2 cellular contexts compared by ENCODE assay signal in genomic region chr19:45468159-45468651, GRCh38.
A peak's percentile ranks its signal among the peaks of the same experiment; 100 is the strongest.
TF ChIP-seq lines count a peak whose summit lies in the region.

No MANE protein-coding gene starts in this region.

TF ChIP-seq in A549, 52 proteins besides CTCF, POLR2A, EP300 and RAD21 (continued from another document):
- TF ChIP-seq, protein P1, sequence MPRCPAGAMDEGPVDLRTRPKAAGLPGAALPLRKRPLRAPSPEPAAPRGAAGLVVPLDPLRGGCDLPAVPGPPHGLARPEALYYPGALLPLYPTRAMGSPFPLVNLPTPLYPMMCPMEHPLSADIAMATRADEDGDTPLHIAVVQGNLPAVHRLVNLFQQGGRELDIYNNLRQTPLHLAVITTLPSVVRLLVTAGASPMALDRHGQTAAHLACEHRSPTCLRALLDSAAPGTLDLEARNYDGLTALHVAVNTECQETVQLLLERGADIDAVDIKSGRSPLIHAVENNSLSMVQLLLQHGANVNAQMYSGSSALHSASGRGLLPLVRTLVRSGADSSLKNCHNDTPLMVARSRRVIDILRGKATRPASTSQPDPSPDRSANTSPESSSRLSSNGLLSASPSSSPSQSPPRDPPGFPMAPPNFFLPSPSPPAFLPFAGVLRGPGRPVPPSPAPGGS (IDR thresholded peaks at IDR 0.05), result no peak
- TF ChIP-seq HOXB5 (CRISPR knock-in tag; IDR thresholded peaks at IDR 0.05) (0 out of 2 replicates have a peak, but pooled peaks have one; percentile 51), HES2 (IDR thresholded peaks at IDR 0.05) (no peak), HEYL (CRISPR knock-in tag; IDR thresholded peaks at IDR 0.05) (no peak), SMC3 (IDR thresholded peaks at IDR 0.05) (no peak), HMGXB4 (CRISPR knock-in tag; IDR thresholded peaks at IDR 0.05; ENCODE audit: borderline replicate concordance) (peak; percentile 83; the same call in 1 of the 2 replicates)

TF ChIP-seq in HEK293, 187 proteins besides CTCF, POLR2A, EP300 and RAD21 (continued from another document):
- TF ChIP-seq ZSCAN18 (tag by site-specific recombination; IDR thresholded peaks at IDR 0.05) (no peak), ZNF510 (tag by site-specific recombination; IDR thresholded peaks at IDR 0.05; ENCODE audit: insufficient replicate concordance) (no peak), ZNF785 (tag by site-specific recombination; IDR thresholded peaks at IDR 0.05) (no peak), ZNF350 (tag by site-specific recombination; IDR thresholded peaks at IDR 0.05) (no peak), SCRT1 (tag by site-specific recombination; IDR thresholded peaks at IDR 0.05; ENCODE audit: borderline replicate concordance) (no peak), TSHZ1 (tag by site-specific recombination; IDR thresholded peaks at IDR 0.05; ENCODE audit: borderline replicate concordance) (no peak), ZNF19 (tag by site-specific recombination; IDR thresholded peaks at IDR 0.05; ENCODE audit: low read depth) (no peak), ZNF473 (tag by site-specific recombination; IDR thresholded peaks at IDR 0.05) (no peak), KLF10 (tag by site-specific recombination; IDR thresholded peaks at IDR 0.05) (no peak), GLI2 (tag by site-specific recombination; IDR thresholded peaks at IDR 0.05; ENCODE audit: borderline replicate concordance, low read depth) (no peak), ZNF394 (tag by site-specific recombination; IDR thresholded peaks at IDR 0.05; ENCODE audit: borderline replicate concordance) (no peak), ZBTB48 (tag by site-specific recombination; IDR thresholded peaks at IDR 0.05) (no peak), ZNF202 (tag by site-specific recombination; IDR thresholded peaks at IDR 0.05; ENCODE audit: borderline replicate concordance) (no peak), ZNF404 (tag by site-specific recombination; IDR thresholded peaks at IDR 0.05) (no peak), ZNF501 (tag by site-specific recombination; IDR thresholded peaks at IDR 0.05) (no peak), ZNF324 (tag by site-specific recombination; IDR thresholded peaks at IDR 0.05) (no peak), ZNF211 (tag by site-specific recombination; IDR thresholded peaks at IDR 0.05; ENCODE audit: low read depth) (no peak), ZNF10 (tag by site-specific recombination; IDR thresholded peaks at IDR 0.05) (no peak), ZNF133 (tag by site-specific recombination; IDR thresholded peaks at IDR 0.05) (no peak), ZNF37A (tag by site-specific recombination; IDR thresholded peaks at IDR 0.05) (no peak), ZNF776 (tag by site-specific recombination; IDR thresholded peaks at IDR 0.05; ENCODE audit: borderline replicate concordance) (no peak), IKZF3 (tag by site-specific recombination; IDR thresholded peaks at IDR 0.05) (no peak), KLF17 (tag by site-specific recombination; IDR thresholded peaks at IDR 0.05) (no peak), ZNF629 (tag by site-specific recombination; IDR thresholded peaks at IDR 0.05) (no peak), ZSCAN5A (tag by site-specific recombination; IDR thresholded peaks at IDR 0.05) (no peak)
- TF ChIP-seq, protein P2, sequence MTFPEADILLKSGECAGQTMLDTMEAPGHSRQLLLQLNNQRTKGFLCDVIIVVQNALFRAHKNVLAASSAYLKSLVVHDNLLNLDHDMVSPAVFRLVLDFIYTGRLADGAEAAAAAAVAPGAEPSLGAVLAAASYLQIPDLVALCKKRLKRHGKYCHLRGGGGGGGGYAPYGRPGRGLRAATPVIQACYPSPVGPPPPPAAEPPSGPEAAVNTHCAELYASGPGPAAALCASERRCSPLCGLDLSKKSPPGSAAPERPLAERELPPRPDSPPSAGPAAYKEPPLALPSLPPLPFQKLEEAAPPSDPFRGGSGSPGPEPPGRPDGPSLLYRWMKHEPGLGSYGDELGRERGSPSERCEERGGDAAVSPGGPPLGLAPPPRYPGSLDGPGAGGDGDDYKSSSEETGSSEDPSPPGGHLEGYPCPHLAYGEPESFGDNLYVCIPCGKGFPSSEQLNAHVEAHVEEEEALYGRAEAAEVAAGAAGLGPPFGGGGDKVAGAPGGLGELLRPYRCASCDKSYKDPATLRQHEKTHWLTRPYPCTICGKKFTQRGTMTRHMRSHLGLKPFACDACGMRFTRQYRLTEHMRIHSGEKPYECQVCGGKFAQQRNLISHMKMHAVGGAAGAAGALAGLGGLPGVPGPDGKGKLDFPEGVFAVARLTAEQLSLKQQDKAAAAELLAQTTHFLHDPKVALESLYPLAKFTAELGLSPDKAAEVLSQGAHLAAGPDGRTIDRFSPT (tag by site-specific recombination; IDR thresholded peaks at IDR 0.05), result no peak
- TF ChIP-seq, protein P3, sequence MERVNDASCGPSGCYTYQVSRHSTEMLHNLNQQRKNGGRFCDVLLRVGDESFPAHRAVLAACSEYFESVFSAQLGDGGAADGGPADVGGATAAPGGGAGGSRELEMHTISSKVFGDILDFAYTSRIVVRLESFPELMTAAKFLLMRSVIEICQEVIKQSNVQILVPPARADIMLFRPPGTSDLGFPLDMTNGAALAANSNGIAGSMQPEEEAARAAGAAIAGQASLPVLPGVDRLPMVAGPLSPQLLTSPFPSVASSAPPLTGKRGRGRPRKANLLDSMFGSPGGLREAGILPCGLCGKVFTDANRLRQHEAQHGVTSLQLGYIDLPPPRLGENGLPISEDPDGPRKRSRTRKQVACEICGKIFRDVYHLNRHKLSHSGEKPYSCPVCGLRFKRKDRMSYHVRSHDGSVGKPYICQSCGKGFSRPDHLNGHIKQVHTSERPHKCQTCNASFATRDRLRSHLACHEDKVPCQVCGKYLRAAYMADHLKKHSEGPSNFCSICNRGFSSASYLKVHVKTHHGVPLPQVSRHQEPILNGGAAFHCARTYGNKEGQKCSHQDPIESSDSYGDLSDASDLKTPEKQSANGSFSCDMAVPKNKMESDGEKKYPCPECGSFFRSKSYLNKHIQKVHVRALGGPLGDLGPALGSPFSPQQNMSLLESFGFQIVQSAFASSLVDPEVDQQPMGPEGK (tag by site-specific recombination; IDR thresholded peaks at IDR 0.05), result peak; percentile 67
- TF ChIP-seq, protein P4, sequence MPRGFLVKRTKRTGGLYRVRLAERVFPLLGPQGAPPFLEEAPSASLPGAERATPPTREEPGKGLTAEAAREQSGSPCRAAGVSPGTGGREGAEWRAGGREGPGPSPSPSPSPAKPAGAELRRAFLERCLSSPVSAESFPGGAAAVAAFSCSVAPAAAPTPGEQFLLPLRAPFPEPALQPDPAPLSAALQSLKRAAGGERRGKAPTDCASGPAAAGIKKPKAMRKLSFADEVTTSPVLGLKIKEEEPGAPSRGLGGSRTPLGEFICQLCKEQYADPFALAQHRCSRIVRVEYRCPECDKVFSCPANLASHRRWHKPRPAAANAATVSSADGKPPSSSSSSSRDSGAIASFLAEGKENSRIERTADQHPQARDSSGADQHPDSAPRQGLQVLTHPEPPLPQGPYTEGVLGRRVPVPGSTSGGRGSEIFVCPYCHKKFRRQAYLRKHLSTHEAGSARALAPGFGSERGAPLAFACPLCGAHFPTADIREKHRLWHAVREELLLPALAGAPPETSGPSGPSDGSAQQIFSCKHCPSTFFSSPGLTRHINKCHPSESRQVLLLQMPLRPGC (tag by site-specific recombination; IDR thresholded peaks at IDR 0.05), result no peak
